In the genomic region with DNA sequence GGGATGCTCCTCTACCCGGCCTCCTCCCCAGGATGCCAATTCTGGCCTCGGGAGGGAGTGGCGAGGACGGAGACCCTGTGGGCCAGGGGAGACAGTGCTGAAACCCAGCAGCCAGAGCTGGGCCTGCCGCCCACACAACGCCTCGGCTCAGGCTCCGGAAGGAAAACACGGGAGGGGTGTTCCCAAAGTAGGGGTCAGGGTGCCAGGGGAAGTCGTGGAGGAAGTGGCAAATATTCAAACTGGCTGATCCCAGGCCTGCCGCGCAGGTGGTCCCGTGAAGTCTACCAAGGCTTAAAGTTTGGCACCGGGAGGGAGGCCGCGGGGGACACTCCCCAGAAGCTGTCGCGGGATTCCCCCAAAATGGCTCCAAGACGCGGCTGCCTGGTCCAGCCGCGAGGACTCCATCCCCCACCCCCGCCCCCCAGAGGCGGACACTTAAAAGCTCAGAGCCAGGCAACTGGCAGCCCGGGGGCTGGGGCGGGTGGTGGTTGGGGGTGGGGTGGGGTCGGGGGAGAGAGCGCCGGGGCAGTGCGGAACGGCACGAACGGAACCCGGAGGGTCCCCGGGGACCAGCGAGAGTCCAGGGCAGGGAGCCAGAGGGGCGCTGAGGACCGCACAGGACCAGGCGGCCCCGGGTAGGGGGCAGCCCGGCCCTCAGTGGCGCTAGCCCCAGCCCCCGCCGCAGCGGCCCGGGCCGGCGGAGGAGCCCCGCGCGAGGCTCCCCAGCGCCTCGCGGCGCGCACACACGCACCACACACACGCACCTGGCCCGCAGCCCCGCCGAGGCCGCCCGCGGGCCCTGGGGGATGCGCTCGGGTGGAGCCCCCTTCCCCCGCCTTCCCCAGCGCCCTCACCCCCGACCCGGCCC, we compare ENCODE assay signal across 8 cellular contexts. TPM values are rescaled to one million over a fixed set of nuclear protein-coding genes. Genes with fewer than 3 reads are reported as not detected.
DNase-seq lines count a peak whose midpoint lies in the region; ATAC-seq and TF ChIP-seq lines count a peak whose summit lies in the region.

No MANE protein-coding gene starts in this region.

- peaks cover 4% of the 10 kb centered on the region for H3K4me1 Mint-ChIP-seq in stimulated activated naive CD8-positive, alpha-beta T cell treated with anti-CD3 and anti-CD28 coated beads, Interleukin-15, Interleukin-2, amounts not matched to agents 100 ng/mL and 50 ng/mL, for 24 hours (ENCODE audit: low read depth)
- peaks cover 3 to 8% (median 6%) of the 10 kb centered on the region in 4 donors for H3K4me1 Mint-ChIP-seq in naive thymus-derived CD8-positive, alpha-beta T cell
- peaks cover 23% of the 10 kb centered on the region for H3K4me1 Mint-ChIP-seq in glutamatergic neuron (ENCODE audit: low read depth, unreplicated experiment)

- H3K27me3 ChIP-seq in vagina: peaks cover 9% of the 10 kb centered on the region

- H3K27ac Mint-ChIP-seq in stimulated activated naive CD8-positive, alpha-beta T cell treated with anti-CD3 and anti-CD28 coated beads, Interleukin-15, Interleukin-2, amounts not matched to agents 100 ng/mL and 50 ng/mL, for 24 hours: no peak overlapping the region
- H3K27ac Mint-ChIP-seq in naive thymus-derived CD8-positive, alpha-beta T cell: no peak overlapping the region
- no peak overlapping the region for H3K27ac Mint-ChIP-seq in glutamatergic neuron (ENCODE audit: unreplicated experiment)

- no peak for ATAC-seq in stimulated activated naive CD8-positive, alpha-beta T cell treated with anti-CD3 and anti-CD28 coated beads, Interleukin-15, Interleukin-2, amounts not matched to agents 100 U/mL and 50 U/mL, for 24 hours
- peak; percentile 54 to 59 for ATAC-seq in naive thymus-derived CD8-positive, alpha-beta T cell
- ATAC-seq in omental fat pad (ENCODE audit: low FRiP score) (no peak), GM19463 (IDR thresholded peaks at IDR 0.05; ENCODE audit: unreplicated experiment) (no peak)

- intact Hi-C loops in vagina (cut with DNase I): no loop called here

- DNase-seq in stimulated activated naive CD8-positive, alpha-beta T cell treated with anti-CD3 and anti-CD28 coated beads, Interleukin-15, Interleukin-2, amounts not matched to agents 100 U/mL and 50 U/mL, for 24 hours: no peak
- no peak for DNase-seq in coronary artery (ENCODE audit: low spot score)
- DNase-seq in naive thymus-derived CD8-positive, alpha-beta T cell: no peak
- no peak for DNase-seq in vagina (ENCODE audit: extremely low spot score in 2 of 2)
- DNase-seq in glutamatergic neuron: no peak
- no peak for DNase-seq in omental fat pad (ENCODE audit: low spot score)

- H3K4me1 ChIP-seq in vagina: peaks cover 22% of the 10 kb centered on the region

- no peaks in the 10 kb centered on the region for H3K9me3 ChIP-seq in vagina

- H3K27me3 Mint-ChIP-seq in stimulated activated naive CD8-positive, alpha-beta T cell treated with anti-CD3 and anti-CD28 coated beads, Interleukin-15, Interleukin-2, amounts not matched to agents 100 ng/mL and 50 ng/mL, for 24 hours: peaks cover 41% of the 10 kb centered on the region
- H3K27me3 Mint-ChIP-seq in naive thymus-derived CD8-positive, alpha-beta T cell: peaks cover 0 to 50% (median 20%) of the 10 kb centered on the region in 5 donors
- H3K27me3 Mint-ChIP-seq in glutamatergic neuron (ENCODE audit: unreplicated experiment): peaks cover 13% of the 10 kb centered on the region

- H3K4me3 Mint-ChIP-seq in stimulated activated naive CD8-positive, alpha-beta T cell treated with anti-CD3 and anti-CD28 coated beads, Interleukin-15, Interleukin-2, amounts not matched to agents 100 ng/mL and 50 ng/mL, for 24 hours: peak overlapping the region; percentile 45
- H3K4me3 Mint-ChIP-seq in naive thymus-derived CD8-positive, alpha-beta T cell: peak overlapping the region; percentile 4 to 79 (median 62)
- H3K4me3 Mint-ChIP-seq in glutamatergic neuron (ENCODE audit: unreplicated experiment): no peak overlapping the region

- POLR2A ChIA-PET in naive thymus-derived CD8-positive, alpha-beta T cell (lab: Charles Lee): interaction anchor here (3.7 kb wide), 1 partner anchor 20 kb away, joined by 17 read pairs; no protein-coding TSS in a partner anchor

- no peaks in the 10 kb centered on the region for H3K9me3 Mint-ChIP-seq in stimulated activated naive CD8-positive, alpha-beta T cell treated with anti-CD3 and anti-CD28 coated beads, Interleukin-15, Interleukin-2, amounts not matched to agents 100 ng/mL and 50 ng/mL, for 24 hours
- H3K9me3 Mint-ChIP-seq in naive thymus-derived CD8-positive, alpha-beta T cell: no peaks in the 10 kb centered on the region
- H3K9me3 Mint-ChIP-seq in glutamatergic neuron (ENCODE audit: unreplicated experiment): no peaks in the 10 kb centered on the region

- TF ChIP-seq CTCF in coronary artery (IDR thresholded peaks at IDR 0.05): no peak
- no peak for TF ChIP-seq CTCF in vagina (IDR thresholded peaks at IDR 0.05)
- TF ChIP-seq CTCF in glutamatergic neuron (IDR thresholded peaks at IDR 0.05; ENCODE audit: partially characterized antibody, unreplicated experiment): no peak
- TF ChIP-seq CTCF in omental fat pad (IDR thresholded peaks at IDR 0.05): no peak

- TF ChIP-seq POLR2A in vagina (IDR thresholded peaks at IDR 0.05): no peak

- no peaks in the 10 kb centered on the region for H3K36me3 Mint-ChIP-seq in stimulated activated naive CD8-positive, alpha-beta T cell treated with anti-CD3 and anti-CD28 coated beads, Interleukin-15, Interleukin-2, amounts not matched to agents 100 ng/mL and 50 ng/mL, for 24 hours (ENCODE audit: low read depth)
- H3K36me3 Mint-ChIP-seq in naive thymus-derived CD8-positive, alpha-beta T cell: peaks cover 0 to 3% (median 0%) of the 10 kb centered on the region in 3 donors
- no peaks in the 10 kb centered on the region for H3K36me3 Mint-ChIP-seq in glutamatergic neuron (ENCODE audit: unreplicated experiment)

- H3K36me3 ChIP-seq in vagina: no peaks in the 10 kb centered on the region

- peak overlapping the region; percentile 78 for H3K4me3 ChIP-seq in coronary artery
- peak overlapping the region; percentile 25 to 58 for H3K4me3 ChIP-seq in vagina

- peak overlapping the region in 1 of 2 donors; percentile 21 for H3K27ac ChIP-seq in coronary artery
- H3K27ac ChIP-seq in vagina: no peak overlapping the region

RNA-seq across cellular contexts. Expression of a gene that starts 20.0 kb away (rescaled TPM):
- total RNA-seq in naive thymus-derived CD8-positive, alpha-beta T cell: 1 to 10 TPM; 1.4 to 1.5 TPM
- polyA plus RNA-seq in naive thymus-derived CD8-positive, alpha-beta T cell: under 1 TPM in 2 of 3 donors, not detected in 1; 0.25 to 0.27 TPM
- total RNA-seq in vagina (3.4 TPM), glutamatergic neuron (ENCODE audit: unreplicated experiment) (7.0 TPM), omental fat pad (1 to 10 TPM; 1.0 to 8.6 (median 1.6) TPM)

Comparison
In these comparisons a context has a peak if more than half of its experiments do, and no peak if none do; other contexts are left out.
1. ATAC-seq: peak in naive thymus-derived CD8-positive, alpha-beta T cell (2 of 2); none in stimulated activated naive CD8-positive, alpha-beta T cell treated with anti-CD3 and anti-CD28 coated beads, Interleukin-15, Interleukin-2, amounts not matched to agents 100 U/mL and 50 U/mL, for 24 hours (single experiment), omental fat pad (single experiment) and GM19463 (single experiment).